8 cellular contexts compared by ENCODE assay signal in genomic region chr9:37119360-37119759, GRCh38. TPM values are rescaled to one million over a fixed set of nuclear protein-coding genes. Genes with fewer than 3 reads are reported as not detected.
A peak's percentile ranks its signal among the peaks of the same experiment; 100 is the strongest.
DNase-seq lines count a peak whose midpoint lies in the region; FAIRE-seq and TF ChIP-seq lines count a peak whose summit lies in the region.
"Had no signal": no experiment of that assay in that cellular context is flagged by ENCODE, and none has a peak within 500 bp of the region (broad histone marks: within the 10 kb centered on the region; RNA-seq: fewer than 3 reads in every experiment).

No MANE protein-coding gene starts in this region.

- no peak for FAIRE-seq in GM12892 (lab: Jason Lieb, UNC)
- FAIRE-seq: small intestine had no signal

- H3K36me3 ChIP-seq in Loucy (ENCODE audit: insufficient read depth, low read length) (no peaks in the 10 kb centered on the region), neuronal stem cell (replicated peaks in 1 of 2; ENCODE audit: control insufficient read depth in 2 of 2, insufficient read depth in 2 of 2, low read length in 2 of 2) (peaks cover 0 to 4% of the 10 kb centered on the region in 2 donors)

- H3K4me2 ChIP-seq in Loucy (ENCODE audit: low read depth, low read length, poor library complexity, severe bottlenecking) (peak overlapping the region; percentile 84), neuronal stem cell (ENCODE audit: insufficient read depth, low read length, poor library complexity, severe bottlenecking) (no peak overlapping the region)

- H2BK120ac ChIP-seq in neuronal stem cell (ENCODE audit: low read depth, low read length) = no peak overlapping the region

- H4K8ac ChIP-seq in neuronal stem cell (ENCODE audit: low read depth, low read length) = no peak overlapping the region

- no peak overlapping the region for H2BK5ac ChIP-seq in neuronal stem cell (ENCODE audit: low read length)

- no peak overlapping the region for H2BK12ac ChIP-seq in neuronal stem cell (ENCODE audit: low read length)

- H3K27ac ChIP-seq in neuronal stem cell (replicated peaks; ENCODE audit: low read length) = no peak overlapping the region

- H2AFZ ChIP-seq in Loucy (ENCODE audit: low read length) (peak overlapping the region; percentile 97), neuronal stem cell (ENCODE audit: low read length) (peak overlapping the region; percentile 96)

- TF ChIP-seq POLR2A in GM12892 (IDR thresholded peaks at IDR 0.05; ENCODE audit: low read depth, low read length) = no peak

- H3K9me2 ChIP-seq in Loucy (replicated peaks; ENCODE audit: low read depth, low read length) = no peaks in the 10 kb centered on the region

- H3K4me3 ChIP-seq in Loucy (ENCODE audit: low read length, poor library complexity, severe bottlenecking) = peak overlapping the region; percentile 78
- H3K4me3 ChIP-seq in choroid plexus epithelial cell (ENCODE audit: low read depth, low read length) = peak overlapping the region; percentile 82
- H3K4me3 ChIP-seq in neuronal stem cell (ENCODE audit: low read length in 2 of 2) = no peak overlapping the region

- H3K27me3 ChIP-seq in Loucy (ENCODE audit: insufficient read depth, low read length, poor library complexity, severe bottlenecking) (no peaks in the 10 kb centered on the region), neuronal stem cell (ENCODE audit: control insufficient read depth in 3 of 3, insufficient read depth in 3 of 3, low read depth in 1 of 3, low read length in 3 of 3) (no peaks in the 10 kb centered on the region)

- no CpG with 5 or more reads among the region's 9 CpGs for WGBS in neuronal stem cell (ENCODE audit: extremely low coverage in 2 of 2, insufficient read length in 2 of 2, insufficient replicate concordance in 1 of 2), 2 donors

- H3K9me3 ChIP-seq in Loucy (ENCODE audit: insufficient read depth, low read depth, low read length) = no peaks in the 10 kb centered on the region
- H3K9me3 ChIP-seq in neuronal stem cell (replicated peaks in 1 of 2; ENCODE audit: control insufficient read depth in 2 of 2, insufficient read depth in 1 of 2, low read depth in 1 of 2, low read length in 2 of 2) = peaks cover 0 to 5% of the 10 kb centered on the region in 2 donors

- DNase-seq in GF-D8 (lab: John Stamatoyannopoulos, UW) = peak; percentile 11
- DNase-seq in choroid plexus epithelial cell (ENCODE audit: low read depth) = no peak
- DNase-seq in neuronal stem cell (ENCODE audit: low spot score) = no peak
- DNase-seq in GM12892 (ENCODE audit: insufficient read length) = no peak
- DNase-seq in NCI-H345 treated with DMSO at 0.1 percent for 48 hours (lab: John Stamatoyannopoulos, UW; ENCODE audit: unreplicated experiment) = no peak
- DNase-seq in stimulated activated CD8-positive, alpha-beta memory T cell treated with anti-CD3 and anti-CD28 coated beads, Interleukin-4, amount 100 ng/mL, for 48 hours = no peak

- no peak overlapping the region for H3K4ac ChIP-seq in neuronal stem cell (ENCODE audit: low read length)

- H3K14ac ChIP-seq in neuronal stem cell (ENCODE audit: low read length) = no peak overlapping the region

- H3K79me1 ChIP-seq in neuronal stem cell (ENCODE audit: low read depth, low read length) = no peaks in the 10 kb centered on the region

- H2AK5ac ChIP-seq in neuronal stem cell (ENCODE audit: low read depth, low read length) = no peak overlapping the region

- H3K79me2 ChIP-seq in Loucy (ENCODE audit: insufficient read depth, low read length) = peaks cover 44% of the 10 kb centered on the region

- TF ChIP-seq CTCF in Loucy (conservative IDR thresholded peaks at IDR 0.05; ENCODE audit: low read length) (no peak), choroid plexus epithelial cell (conservative IDR thresholded peaks at IDR 0.05; ENCODE audit: low read depth, low read length) (no peak)

- H3K9ac ChIP-seq in Loucy (ENCODE audit: low read depth, low read length, poor library complexity, severe bottlenecking) (peak overlapping the region; percentile 81), neuronal stem cell (ENCODE audit: low read depth, low read length, poor library complexity) (no peak overlapping the region)

- no peak overlapping the region for H3K18ac ChIP-seq in neuronal stem cell (ENCODE audit: low read length)

- no peak overlapping the region for H2BK15ac ChIP-seq in neuronal stem cell (ENCODE audit: low read length)

- H3K4me1 ChIP-seq in Loucy (ENCODE audit: insufficient read depth, low read length, poor library complexity, severe bottlenecking) (peaks cover 34% of the 10 kb centered on the region), neuronal stem cell (ENCODE audit: control insufficient read depth in 2 of 2, insufficient read depth in 1 of 2, low read depth in 1 of 2, low read length in 2 of 2) (peaks cover 1 to 5% of the 10 kb centered on the region in 2 donors)

- H3K23ac ChIP-seq in neuronal stem cell (ENCODE audit: low read depth, low read length, poor library complexity) = no peak overlapping the region

- no peak overlapping the region for H4K91ac ChIP-seq in neuronal stem cell (ENCODE audit: low read depth, low read length, poor library complexity)

- peaks cover 22% of the 10 kb centered on the region for H4K20me1 ChIP-seq in Loucy (ENCODE audit: insufficient read depth, low read length, poor library complexity, severe bottlenecking)

- H3F3A ChIP-seq in Loucy (ENCODE audit: low read depth) = 0 out of 2 replicates have a peak, but pooled peaks cover 3% of the 10 kb centered on the region

RNA-seq across cellular contexts. Expression of gene ZCCHC7, which starts 1.0 kb away (rescaled TPM):
- 34.8 TPM for polyA plus RNA-seq in neuronal stem cell (2013, experiment 1 of 2)
- polyA plus RNA-seq in neuronal stem cell (2013, experiment 2 of 2) = 35.4 TPM
- 60.8 TPM for polyA plus RNA-seq in GM12892 (2012; ENCODE audit: missing spikeins)

Comparison
In these comparisons a context has a peak if more than half of its experiments do, and no peak if none do; other contexts are left out.
1. H3K4me3 ChIP-seq: peak in Loucy (single experiment) and choroid plexus epithelial cell (single experiment); none in neuronal stem cell (0 of 2).